ENCODE assay signal across 8 cellular contexts in genomic region chr13:32586022-32586900, GRCh38. TPM values are rescaled to one million over a fixed set of nuclear protein-coding genes. Genes with fewer than 3 reads are reported as not detected.
A peak's percentile ranks its signal among the peaks of the same experiment; 100 is the strongest.
DNase-seq lines count a peak whose midpoint lies in the region; ATAC-seq and TF ChIP-seq lines count a peak whose summit lies in the region.

Gene PDS5B, plus strand, starts transcription at chr13:32586452. Its CDS starts 62,321 bp downstream, at chr13:32648773.

- TF ChIP-seq EP300 in Ishikawa (IDR thresholded peaks at IDR 0.05; ENCODE audit: borderline replicate concordance), result 0 out of 2 replicates have a peak, but pooled peaks have one; percentile 19

- peak; percentile 60 for TF ChIP-seq CTCF in epithelial cell of proximal tubule (conservative IDR thresholded peaks at IDR 0.05; ENCODE audit: low read depth, low read length)

- peak; percentile 89 for TF ChIP-seq RAD21 in Ishikawa (IDR thresholded peaks at IDR 0.05; ENCODE audit: low read depth)

- ATAC-seq in GM21529 (IDR thresholded peaks at IDR 0.05; ENCODE audit: unreplicated experiment), result peak; percentile 75

- DNase-seq in DMS153 (lab: John Stamatoyannopoulos, UW), result peak; percentile 91
- DNase-seq in OCI-M2 (lab: John Stamatoyannopoulos, UW; ENCODE audit: unreplicated experiment), result peak; percentile 58
- DNase-seq in activated T-cell treated with anti-CD3 and anti-CD28 coated beads for 48 hours (ENCODE audit: low read depth), result peak; percentile 95
- no peak for DNase-seq in epithelial cell of proximal tubule (ENCODE audit: low read depth)
- DNase-seq in mucosa of gallbladder (ENCODE audit: low spot score), result peak; percentile 95
- DNase-seq in stimulated activated CD8-positive, alpha-beta memory T cell treated with anti-CD3 and anti-CD28 coated beads, Interleukin-4, amount 100 ng/mL, for 4 hours (ENCODE audit: low read depth in 2 of 2, low spot score in 1 of 2), result peak; percentile 77 to 84

- peak within 1 kb of the TSS; percentile 78 for H3K4me3 ChIP-seq in epithelial cell of proximal tubule (ENCODE audit: low read depth, low read length)

TF ChIP-seq in Ishikawa, 13 proteins besides CTCF, POLR2A, EP300 and RAD21:
- TF ChIP-seq TCF12 (IDR thresholded peaks at IDR 0.05; ENCODE audit: low read depth) (no peak; the same call in 1 of the 2 replicates), YY1 (IDR thresholded peaks at IDR 0.05; ENCODE audit: low read depth) (peak; percentile 93), CREB1 (IDR thresholded peaks at IDR 0.05; ENCODE audit: low read depth) (no peak), NFIC (IDR thresholded peaks at IDR 0.05) (no peak), ZBTB7A (IDR thresholded peaks at IDR 0.05; ENCODE audit: low read depth) (no peak), EGR1 (IDR thresholded peaks at IDR 0.05) (0 out of 2 replicates have a peak, but pooled peaks have one; percentile 16), USF1 (IDR thresholded peaks at IDR 0.05) (0 out of 2 replicates have a peak, but pooled peaks have one; percentile 4), REST (IDR thresholded peaks at IDR 0.05; ENCODE audit: low read depth) (0 out of 2 replicates have a peak, but pooled peaks have one; percentile 30), FOXM1 (IDR thresholded peaks at IDR 0.05; ENCODE audit: borderline replicate concordance, low read depth) (no peak), TEAD4 (IDR thresholded peaks at IDR 0.05) (peak; percentile 14; the same call in 1 of the 2 replicates), CEBPB (IDR thresholded peaks at IDR 0.05) (no peak), TAF1 (IDR thresholded peaks at IDR 0.05; ENCODE audit: low read depth) (peak; percentile 83)
- TF ChIP-seq, protein P1, sequence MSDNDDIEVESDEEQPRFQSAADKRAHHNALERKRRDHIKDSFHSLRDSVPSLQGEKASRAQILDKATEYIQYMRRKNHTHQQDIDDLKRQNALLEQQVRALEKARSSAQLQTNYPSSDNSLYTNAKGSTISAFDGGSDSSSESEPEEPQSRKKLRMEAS (IDR thresholded peaks at IDR 0.05), result peak; percentile 72
TF ChIP-seq in Ishikawa: peak in this region for 7.

RNA-seq across cellular contexts. Expression of gene PDS5B, which starts in this region (rescaled TPM):
- total RNA-seq in epithelial cell of proximal tubule, result 12.4 and 13.9 TPM in 2 replicates
- 35.8 TPM for total RNA-seq in mucosa of gallbladder
